In the genomic region with DNA sequence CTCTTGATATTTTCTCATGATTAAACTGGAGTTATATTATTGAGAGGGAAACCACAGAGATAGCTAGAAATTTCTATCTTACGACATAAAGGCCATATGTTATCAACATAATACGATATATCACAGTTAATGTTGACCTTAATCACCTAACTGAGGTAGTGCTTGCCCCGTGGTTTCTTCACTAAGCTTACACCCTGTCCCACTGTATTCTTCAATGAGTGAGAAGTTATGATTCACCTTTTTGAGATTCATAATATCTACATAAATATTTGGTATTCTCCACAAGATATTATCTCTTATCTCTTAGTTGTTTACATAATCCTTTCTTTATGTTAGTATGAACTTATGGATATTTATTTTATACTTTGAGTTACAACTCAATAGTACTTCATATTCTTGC, we compare ENCODE assay signal across 25 cellular contexts.
"Had no signal": no experiment of that assay in that cellular context is flagged by ENCODE, and none has a peak within 500 bp of the region (broad histone marks: within the 10 kb centered on the region; RNA-seq: fewer than 3 reads in every experiment).

No MANE protein-coding gene starts in this region.

- H3K27me3 ChIP-seq: left lung, pancreas, sigmoid colon, spleen, suprapubic skin, tibial artery, uterus had no signal

- H3K4me3 ChIP-seq: left lung, lower lobe of right lung, pancreas, prostate gland, sigmoid colon, spleen, suprapubic skin, thoracic aorta, tibial artery, uterus had no signal

- H3K9me3 ChIP-seq: lower lobe of right lung, pancreas, prostate gland, sigmoid colon, suprapubic skin, thoracic aorta, tibial artery, uterus had no signal

- H3K27ac ChIP-seq: left lung, lower lobe of right lung, pancreas, prostate gland, sigmoid colon, spleen, suprapubic skin, thoracic aorta, tibial artery, uterus had no signal

- ATAC-seq: left colon; left lung; lower lobe of right lung; naive thymus-derived CD8-positive, alpha-beta T cell; pancreas; right cardiac atrium; stimulated activated effector memory CD8-positive, alpha-beta T cell treated with anti-CD3 and anti-CD28 coated beads, Interleukin-12 subunit alpha, Interleukin-12 subunit beta, amount 100 ng/mL, for 72 hours had no signal

- DNase-seq: hippocampal formation; kidney; left colon; left lung; lower lobe of right lung; mammary epithelial cell; mesenchymal stem cell; naive thymus-derived CD8-positive, alpha-beta T cell; nucleus accumbens; pancreas; posterior cingulate gyrus; retina; right cardiac atrium; sigmoid colon; small intestine; spleen; stimulated activated CD4-positive, alpha-beta T cell treated with anti-CD3 and anti-CD28 coated beads, Interleukin-4, amount 100 ng/mL, for 24 hours; stimulated activated naive CD4-positive, alpha-beta T cell; tibial artery; uterus had no signal

- FAIRE-seq: islet of Langerhans, pancreas, small intestine had no signal

- H3K4me1 ChIP-seq: left lung, lower lobe of right lung, pancreas, prostate gland, sigmoid colon, spleen, suprapubic skin, tibial artery, uterus had no signal

- H3K36me3 ChIP-seq: left lung, lower lobe of right lung, pancreas, prostate gland, sigmoid colon, spleen, suprapubic skin, thoracic aorta, tibial artery, uterus had no signal
